ENCODE assay signal across 13 cellular contexts in the genomic region with DNA sequence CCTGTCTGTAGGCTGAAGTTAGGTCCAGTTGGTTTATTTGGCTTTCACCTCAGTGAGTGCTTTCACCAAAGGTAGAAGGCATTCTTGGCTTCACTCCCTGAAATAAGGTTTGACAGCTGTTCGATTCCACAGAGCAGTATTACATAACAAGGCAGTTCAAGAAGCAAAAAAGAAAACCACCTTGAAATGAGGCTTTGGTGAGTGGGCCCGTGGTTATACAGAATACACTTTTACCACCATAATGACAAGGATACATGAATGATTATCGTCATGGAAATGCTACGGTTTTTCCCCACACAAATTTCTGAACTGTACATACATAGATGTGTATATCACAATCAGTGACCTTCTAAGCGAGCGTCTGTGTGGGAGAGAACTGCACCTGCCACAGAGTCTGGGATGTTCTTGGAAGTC.
DNase-seq lines count a peak whose midpoint lies in the region; ATAC-seq and TF ChIP-seq lines count a peak whose summit lies in the region.
"Had no signal": no experiment of that assay in that cellular context is flagged by ENCODE, and none has a peak within 500 bp of the region (broad histone marks: within the 10 kb centered on the region; RNA-seq: fewer than 3 reads in every experiment).

No MANE protein-coding gene starts in this region.

- TF ChIP-seq CTCF in mesothelial cell of epicardium (IDR thresholded peaks at IDR 0.05; ENCODE audit: unreplicated experiment) = no peak
- no peak for TF ChIP-seq CTCF in PC-9 (conservative IDR thresholded peaks at IDR 0.05)
- no peak for TF ChIP-seq CTCF in ovary (IDR thresholded peaks at IDR 0.05)

- H3K4me3 Mint-ChIP-seq in activated naive CD8-positive, alpha-beta T cell treated with anti-CD3 and anti-CD28 coated beads, Interleukin-2, amount 10 ng/mL, durations not matched to agents 7 days and 5 days = no peak overlapping the region
- peak overlapping the region; percentile 26 for H3K4me3 Mint-ChIP-seq in mesothelial cell of epicardium

- H3K27me3 Mint-ChIP-seq in activated naive CD8-positive, alpha-beta T cell treated with anti-CD3 and anti-CD28 coated beads, Interleukin-2, amount 10 ng/mL, durations not matched to agents 7 days and 5 days = no peaks in the 10 kb centered on the region
- H3K27me3 Mint-ChIP-seq in mesothelial cell of epicardium (ENCODE audit: low read depth) = no peaks in the 10 kb centered on the region

- CTCF ChIA-PET in PC-9 (lab: Charles Lee) = interaction anchor here (0.8 kb wide), 1 partner anchor 8 kb away, joined by 3 read pairs; no protein-coding TSS in a partner anchor

- H3K36me3 ChIP-seq in PC-9 (ENCODE audit: low read depth) (no peaks in the 10 kb centered on the region), ovary (no peaks in the 10 kb centered on the region)
- H3K36me3 ChIP-seq: SJSA1 had no signal

- no peak overlapping the region for H3K4me2 ChIP-seq in PC-9

- H3K27me3 ChIP-seq in PC-9 (ENCODE audit: insufficient read depth, low read depth) = no peaks in the 10 kb centered on the region
- H3K27me3 ChIP-seq in ovary = no peaks in the 10 kb centered on the region
- H3K27me3 ChIP-seq: SJSA1 had no signal

- no peaks in the 10 kb centered on the region for H4K20me1 ChIP-seq in PC-9 (ENCODE audit: insufficient read depth)

- no peak for TF ChIP-seq POLR2A in ovary (IDR thresholded peaks at IDR 0.05)

- POLR2A ChIA-PET in activated naive CD8-positive, alpha-beta T cell treated with anti-CD3 and anti-CD28 coated beads, Interleukin-2, amount 10 ng/mL, durations not matched to agents 7 days and 5 days (lab: Charles Lee) = no interaction called here
- POLR2A ChIA-PET in PC-9 (lab: Charles Lee; ENCODE audit: unreplicated experiment) = interaction anchor here (0.5 kb wide), 1 partner anchor 128 kb away, joined by 10 read pairs; no protein-coding TSS in a partner anchor

- WGBS in ovary, 3 donors = 83 to 87% (median 84%) methylated on average over 6 of the region's 6 CpGs

- H3K79me2 ChIP-seq in PC-9 (ENCODE audit: low read depth) = no peaks in the 10 kb centered on the region

- peak; percentile 26 for DNase-seq in DMS79 (lab: John Stamatoyannopoulos, UW)
- DNase-seq in DMS79 treated with DMSO at 0.1 percent for 48 hours (lab: John Stamatoyannopoulos, UW) = no peak
- peak; percentile 66 for DNase-seq in DMS 273 treated with DMSO at 0.1 percent for 48 hours (lab: John Stamatoyannopoulos, UW)
- DNase-seq in activated naive CD8-positive, alpha-beta T cell treated with anti-CD3 and anti-CD28 coated beads, Interleukin-2, amount 10 ng/mL, durations not matched to agents 7 days and 5 days = no peak
- DNase-seq in mesothelial cell of epicardium (ENCODE audit: low spot score in 2 of 2, unreplicated experiment in 2 of 2) = no peak
- no peak for DNase-seq in PC-9
- DNase-seq in ovary = no peak
- DNase-seq in NCI-H748 treated with DMSO at 0.1 percent for 48 hours (lab: John Stamatoyannopoulos, UW) = no peak
- DNase-seq: DMS53, mammary epithelial cell, NCI-H226 had no signal

- peaks cover 10% of the 10 kb centered on the region for H3K4me1 Mint-ChIP-seq in activated naive CD8-positive, alpha-beta T cell treated with anti-CD3 and anti-CD28 coated beads, Interleukin-2, amount 10 ng/mL, durations not matched to agents 7 days and 5 days
- peaks cover 47% of the 10 kb centered on the region for H3K4me1 Mint-ChIP-seq in mesothelial cell of epicardium

- no peaks in the 10 kb centered on the region for H3K36me3 Mint-ChIP-seq in activated naive CD8-positive, alpha-beta T cell treated with anti-CD3 and anti-CD28 coated beads, Interleukin-2, amount 10 ng/mL, durations not matched to agents 7 days and 5 days
- H3K36me3 Mint-ChIP-seq in mesothelial cell of epicardium = no peaks in the 10 kb centered on the region

- no peak overlapping the region for H2AFZ ChIP-seq in PC-9

- no peak for TF ChIP-seq EP300 in ovary (IDR thresholded peaks at IDR 0.05)

- no peaks in the 10 kb centered on the region for H3K9me2 ChIP-seq in PC-9 (ENCODE audit: insufficient read depth)

- H3K9me3 ChIP-seq in PC-9 (ENCODE audit: insufficient read depth, low read depth) = no peaks in the 10 kb centered on the region
- H3K9me3 ChIP-seq in ovary = no peaks in the 10 kb centered on the region
- H3K9me3 ChIP-seq: SJSA1 had no signal

- peak overlapping the region; percentile 10 for H3K27ac Mint-ChIP-seq in activated naive CD8-positive, alpha-beta T cell treated with anti-CD3 and anti-CD28 coated beads, Interleukin-2, amount 10 ng/mL, durations not matched to agents 7 days and 5 days
- no peak overlapping the region for H3K27ac Mint-ChIP-seq in mesothelial cell of epicardium

- H3K4me3 ChIP-seq in PC-9 = no peak overlapping the region
- no peak overlapping the region for H3K4me3 ChIP-seq in ovary
- H3K4me3 ChIP-seq: SJSA1 had no signal

- no peaks in the 10 kb centered on the region for H3K9me3 Mint-ChIP-seq in activated naive CD8-positive, alpha-beta T cell treated with anti-CD3 and anti-CD28 coated beads, Interleukin-2, amount 10 ng/mL, durations not matched to agents 7 days and 5 days
- H3K9me3 Mint-ChIP-seq in mesothelial cell of epicardium = no peaks in the 10 kb centered on the region

- ATAC-seq in activated naive CD8-positive, alpha-beta T cell treated with anti-CD3 and anti-CD28 coated beads, Interleukin-2, amount 10 ng/mL, durations not matched to agents 7 days and 5 days (ENCODE audit: low read depth) = no peak

- H3K27ac ChIP-seq in PC-9 = no peak overlapping the region
- no peak overlapping the region for H3K27ac ChIP-seq in ovary
- H3K27ac ChIP-seq: 22Rv1, SJSA1 had no signal

- no TSS peak for BruUV-seq in PC-9 (replicated peaks; lab: Mats Ljungman, UMichigan)

- intact Hi-C loops in PC-9 (cut with micrococcal nuclease; ENCODE audit: unreplicated experiment) = no loop called here
- intact Hi-C loops in ovary (cut with DNase I) = no loop called here

- peaks cover 16% of the 10 kb centered on the region for H3K4me1 ChIP-seq in PC-9 (replicated peaks; ENCODE audit: insufficient read depth)
- no peaks in the 10 kb centered on the region for H3K4me1 ChIP-seq in ovary (ENCODE audit: insufficient read depth)

- no peaks in the 10 kb centered on the region for H3F3A ChIP-seq in PC-9 (ENCODE audit: insufficient read depth, low read depth)

Comparison
In these comparisons a context has a peak if more than half of its experiments do, and no peak if none do; other contexts are left out.
1. DNase-seq: peak in DMS79 (single experiment) and DMS 273 treated with DMSO at 0.1 percent for 48 hours (single experiment); none in DMS79 treated with DMSO at 0.1 percent for 48 hours (single experiment), activated naive CD8-positive, alpha-beta T cell treated with anti-CD3 and anti-CD28 coated beads, Interleukin-2, amount 10 ng/mL, durations not matched to agents 7 days and 5 days (single experiment), mesothelial cell of epicardium (0 of 2), PC-9 (0 of 2), ovary (0 of 5) and NCI-H748 treated with DMSO at 0.1 percent for 48 hours (single experiment).